In the genomic region with DNA sequence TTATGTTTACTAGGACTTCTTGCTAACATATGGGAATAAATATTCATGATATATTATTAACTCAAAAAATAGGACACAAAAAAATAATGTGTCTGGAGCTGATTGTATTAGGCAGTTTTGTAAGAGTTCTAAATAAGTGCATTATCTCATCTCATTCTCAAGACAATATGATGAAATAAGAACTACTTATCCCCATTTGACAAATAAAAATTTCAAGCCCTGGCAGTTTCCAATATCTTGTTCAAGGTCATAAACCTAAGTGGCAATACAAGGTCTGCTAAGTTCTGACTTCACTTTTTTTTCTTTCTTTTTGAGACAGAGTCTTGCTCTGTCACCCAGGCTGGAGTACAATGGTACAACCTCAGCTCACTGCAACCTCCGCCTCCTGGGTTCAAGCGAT, we compare ENCODE assay signal across 20 cellular contexts. TPM values are rescaled to one million over a fixed set of nuclear protein-coding genes. Genes with fewer than 3 reads are reported as not detected.
DNase-seq lines count a peak whose midpoint lies in the region; ATAC-seq, FAIRE-seq and TF ChIP-seq lines count a peak whose summit lies in the region.
"Had no signal": no experiment of that assay in that cellular context is flagged by ENCODE, and none has a peak within 500 bp of the region (broad histone marks: within the 10 kb centered on the region; RNA-seq: fewer than 3 reads in every experiment).

No MANE protein-coding gene starts in this region.

- H3K4me3 ChIP-seq in right atrium auricular region (no peak overlapping the region), pancreas (no peak overlapping the region)
- H3K4me3 ChIP-seq: BLaER1 had no signal

- H3K27ac Mint-ChIP-seq in dendritic cell treated with granulocyte-macrophage colony-stimulating factor and Interleukin-4, amounts not matched to agents 40 ng/mL and 50 ng/mL, for 4 days = peak overlapping the region; percentile 39
- H3K27ac Mint-ChIP-seq in natural killer cell treated with Interleukin-12 subunit alpha and Interleukin-12 subunit beta and Interleukin-15 and Interleukin-18, amount 100 ng/mL, for 72 hours = no peak overlapping the region

- H3K4me1 ChIP-seq in right atrium auricular region (no peaks in the 10 kb centered on the region), pancreas (no peaks in the 10 kb centered on the region)
- H3K4me1 ChIP-seq: BLaER1 had no signal

- FAIRE-seq in pancreas (lab: Jason Lieb, UNC) = no peak
- FAIRE-seq: GM12891 had no signal

- no peaks in the 10 kb centered on the region for H3K9me3 Mint-ChIP-seq in dendritic cell treated with granulocyte-macrophage colony-stimulating factor and Interleukin-4, amounts not matched to agents 40 ng/mL and 50 ng/mL, for 4 days
- H3K9me3 Mint-ChIP-seq in natural killer cell treated with Interleukin-12 subunit alpha and Interleukin-12 subunit beta and Interleukin-15 and Interleukin-18, amount 100 ng/mL, for 72 hours = no peaks in the 10 kb centered on the region
- H3K9me3 Mint-ChIP-seq: CD4-positive, alpha-beta memory T cell had no signal

- H3K36me3 Mint-ChIP-seq in dendritic cell treated with granulocyte-macrophage colony-stimulating factor and Interleukin-4, amounts not matched to agents 40 ng/mL and 50 ng/mL, for 4 days (ENCODE audit: low read depth) = peaks cover 94% of the 10 kb centered on the region
- peaks cover 13% of the 10 kb centered on the region for H3K36me3 Mint-ChIP-seq in natural killer cell treated with Interleukin-12 subunit alpha and Interleukin-12 subunit beta and Interleukin-15 and Interleukin-18, amount 100 ng/mL, for 72 hours

- no peak for DNase-seq in right atrium auricular region (ENCODE audit: low spot score)
- no peak for DNase-seq in left ventricle myocardium superior
- DNase-seq in pancreas = no peak
- DNase-seq in natural killer cell treated with Interleukin-12 subunit alpha and Interleukin-12 subunit beta and Interleukin-15 and Interleukin-18, amount 100 ng/mL, for 72 hours (ENCODE audit: low spot score) = no peak
- DNase-seq: CD4-positive, alpha-beta memory T cell; DMS53; EL; GOT3; MM.1S; NCI-H1092 treated with DMSO at 0.1 percent for 48 hours; NCI-H146; NCI-H2081 treated with DMSO at 0.1 percent for 48 hours; NCI-H446 treated with DMSO at 0.1 percent for 48 hours; SHP77 had no signal

- H3K9me3 ChIP-seq in right atrium auricular region (no peaks in the 10 kb centered on the region), pancreas (no peaks in the 10 kb centered on the region)
- H3K9me3 ChIP-seq: BLaER1 had no signal

- no peak for TF ChIP-seq CTCF in right atrium auricular region (IDR thresholded peaks at IDR 0.05)
- TF ChIP-seq CTCF in pancreas (IDR thresholded peaks at IDR 0.05) = no peak

- ATAC-seq in left ventricle myocardium superior = no peak
- ATAC-seq in pancreas = peak in 3 of 4 donors; percentile 38 to 57 (median 50)
- ATAC-seq in natural killer cell treated with Interleukin-12 subunit alpha and Interleukin-12 subunit beta and Interleukin-15 and Interleukin-18, amount 100 ng/mL, for 72 hours = no peak
- no peak for ATAC-seq in SK-N-SH treated with all-trans-retinoic acid at 6 μM for 48 hours
- ATAC-seq in HG02798 (IDR thresholded peaks at IDR 0.05; ENCODE audit: poor library complexity, unreplicated experiment) = no peak
- ATAC-seq: HCT116 had no signal

- intact Hi-C loops in left ventricle myocardium superior (cut with micrococcal nuclease) = no loop called here
- intact Hi-C loops in dendritic cell treated with granulocyte-macrophage colony-stimulating factor and Interleukin-4, amounts not matched to agents 40 ng/mL and 50 ng/mL, for 4 days (cut with micrococcal nuclease) = no loop called here
- intact Hi-C loops in pancreas (cut with DNase I) = no loop called here

- peaks cover 3% of the 10 kb centered on the region for H3K4me1 Mint-ChIP-seq in dendritic cell treated with granulocyte-macrophage colony-stimulating factor and Interleukin-4, amounts not matched to agents 40 ng/mL and 50 ng/mL, for 4 days (ENCODE audit: low read depth)
- peaks cover under 1 to 7% of the 10 kb centered on the region in 2 donors for H3K4me1 Mint-ChIP-seq in natural killer cell treated with Interleukin-12 subunit alpha and Interleukin-12 subunit beta and Interleukin-15 and Interleukin-18, amount 100 ng/mL, for 72 hours (ENCODE audit: low read depth in 2 of 2)

- 96 to 97% methylated on average over 2 of the region's 2 CpGs for WGBS in pancreas, 2 donors

- H3K27ac ChIP-seq in right atrium auricular region = peak overlapping the region; percentile 2 to 25
- no peak overlapping the region for H3K27ac ChIP-seq in pancreas
- H3K27ac ChIP-seq: BLaER1 had no signal

- peaks cover 56% of the 10 kb centered on the region for H3K36me3 ChIP-seq in right atrium auricular region
- H3K36me3 ChIP-seq in pancreas = peaks cover 0 to 45% (median 21%) of the 10 kb centered on the region in 3 donors

- no peaks in the 10 kb centered on the region for H3K27me3 Mint-ChIP-seq in dendritic cell treated with granulocyte-macrophage colony-stimulating factor and Interleukin-4, amounts not matched to agents 40 ng/mL and 50 ng/mL, for 4 days
- H3K27me3 Mint-ChIP-seq in natural killer cell treated with Interleukin-12 subunit alpha and Interleukin-12 subunit beta and Interleukin-15 and Interleukin-18, amount 100 ng/mL, for 72 hours = no peaks in the 10 kb centered on the region
- H3K27me3 Mint-ChIP-seq: CD4-positive, alpha-beta memory T cell had no signal

- H3K27me3 ChIP-seq in right atrium auricular region (no peaks in the 10 kb centered on the region), pancreas (no peaks in the 10 kb centered on the region)
- H3K27me3 ChIP-seq: BLaER1 had no signal

- no peak overlapping the region for H3K4me3 Mint-ChIP-seq in dendritic cell treated with granulocyte-macrophage colony-stimulating factor and Interleukin-4, amounts not matched to agents 40 ng/mL and 50 ng/mL, for 4 days
- H3K4me3 Mint-ChIP-seq in natural killer cell treated with Interleukin-12 subunit alpha and Interleukin-12 subunit beta and Interleukin-15 and Interleukin-18, amount 100 ng/mL, for 72 hours = no peak overlapping the region
- H3K4me3 Mint-ChIP-seq: CD4-positive, alpha-beta memory T cell had no signal

TF ChIP-seq in SK-N-SH treated with all-trans-retinoic acid at 6 μM for 48 hours, 23 proteins besides CTCF, POLR2A, EP300 and RAD21 (continues in another document):
- TF ChIP-seq, protein P1, sequence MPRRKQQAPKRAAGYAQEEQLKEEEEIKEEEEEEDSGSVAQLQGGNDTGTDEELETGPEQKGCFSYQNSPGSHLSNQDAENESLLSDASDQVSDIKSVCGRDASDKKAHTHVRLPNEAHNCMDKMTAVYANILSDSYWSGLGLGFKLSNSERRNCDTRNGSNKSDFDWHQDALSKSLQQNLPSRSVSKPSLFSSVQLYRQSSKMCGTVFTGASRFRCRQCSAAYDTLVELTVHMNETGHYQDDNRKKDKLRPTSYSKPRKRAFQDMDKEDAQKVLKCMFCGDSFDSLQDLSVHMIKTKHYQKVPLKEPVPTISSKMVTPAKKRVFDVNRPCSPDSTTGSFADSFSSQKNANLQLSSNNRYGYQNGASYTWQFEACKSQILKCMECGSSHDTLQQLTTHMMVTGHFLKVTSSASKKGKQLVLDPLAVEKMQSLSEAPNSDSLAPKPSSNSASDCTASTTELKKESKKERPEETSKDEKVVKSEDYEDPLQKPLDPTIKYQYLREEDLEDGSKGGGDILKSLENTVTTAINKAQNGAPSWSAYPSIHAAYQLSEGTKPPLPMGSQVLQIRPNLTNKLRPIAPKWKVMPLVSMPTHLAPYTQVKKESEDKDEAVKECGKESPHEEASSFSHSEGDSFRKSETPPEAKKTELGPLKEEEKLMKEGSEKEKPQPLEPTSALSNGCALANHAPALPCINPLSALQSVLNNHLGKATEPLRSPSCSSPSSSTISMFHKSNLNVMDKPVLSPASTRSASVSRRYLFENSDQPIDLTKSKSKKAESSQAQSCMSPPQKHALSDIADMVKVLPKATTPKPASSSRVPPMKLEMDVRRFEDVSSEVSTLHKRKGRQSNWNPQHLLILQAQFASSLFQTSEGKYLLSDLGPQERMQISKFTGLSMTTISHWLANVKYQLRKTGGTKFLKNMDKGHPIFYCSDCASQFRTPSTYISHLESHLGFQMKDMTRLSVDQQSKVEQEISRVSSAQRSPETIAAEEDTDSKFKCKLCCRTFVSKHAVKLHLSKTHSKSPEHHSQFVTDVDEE (CRISPR knock-in tag; IDR thresholded peaks at IDR 0.05) = no peak
- no peak for TF ChIP-seq RARB (CRISPR knock-in tag; IDR thresholded peaks at IDR 0.05)
- TF ChIP-seq ARNTL (CRISPR knock-in tag; IDR thresholded peaks at IDR 0.05; ENCODE audit: borderline replicate concordance, low read depth) = no peak
- no peak for TF ChIP-seq ZNF8 (CRISPR knock-in tag; IDR thresholded peaks at IDR 0.05)
- TF ChIP-seq TCF4 (CRISPR knock-in tag; IDR thresholded peaks at IDR 0.05; ENCODE audit: borderline replicate concordance) = no peak
- TF ChIP-seq BACH2 (CRISPR knock-in tag; IDR thresholded peaks at IDR 0.05; ENCODE audit: borderline replicate concordance) = no peak
- no peak for TF ChIP-seq ZFP30 (CRISPR knock-in tag; IDR thresholded peaks at IDR 0.05)
- TF ChIP-seq POU6F1 (CRISPR knock-in tag; IDR thresholded peaks at IDR 0.05; ENCODE audit: borderline replicate concordance, low read depth) = no peak

RNA-seq across cellular contexts. Expression of gene RPN1, which starts 18.3 kb away (rescaled TPM):
- total RNA-seq in right atrium auricular region = 100 to 1,000 TPM; 168 to 189 TPM
- 104 TPM for total RNA-seq in left ventricle myocardium superior
- 100 to 1,000 TPM in 3 of 6 donors, 10 to 100 TPM in 3; 52.5 to 137 (median 99.4) TPM for total RNA-seq in pancreas
- polyA plus RNA-seq in pancreas = 10 to 100 TPM; 56.7 to 85.1 TPM
- 100 to 1,000 TPM; 179 to 205 TPM for total RNA-seq in natural killer cell treated with Interleukin-12 subunit alpha and Interleukin-12 subunit beta and Interleukin-15 and Interleukin-18, amount 100 ng/mL, for 72 hours

Comparison
In these comparisons a context has a peak if more than half of its experiments do, and no peak if none do; other contexts are left out.
1. H3K27ac ChIP-seq: peak in right atrium auricular region (2 of 2); none in pancreas (0 of 4).
2. ATAC-seq: peak in pancreas (3 of 4); none in left ventricle myocardium superior (single experiment), natural killer cell treated with Interleukin-12 subunit alpha and Interleukin-12 subunit beta and Interleukin-15 and Interleukin-18, amount 100 ng/mL, for 72 hours (0 of 2), SK-N-SH treated with all-trans-retinoic acid at 6 μM for 48 hours (single experiment) and HG02798 (single experiment).